In genomic region chr2:3628800-3629199, GRCh38 we compare ENCODE assay signal across 9 cellular contexts. TPM values are rescaled to one million over a fixed set of nuclear protein-coding genes. Genes with fewer than 3 reads are reported as not detected.
A peak's percentile ranks its signal among the peaks of the same experiment; 100 is the strongest.
DNase-seq lines count a peak whose midpoint lies in the region; ATAC-seq, FAIRE-seq and TF ChIP-seq lines count a peak whose summit lies in the region.
"Had no signal": no experiment of that assay in that cellular context is flagged by ENCODE, and none has a peak within 500 bp of the region (broad histone marks: within the 10 kb centered on the region; RNA-seq: fewer than 3 reads in every experiment).

No MANE protein-coding gene starts in this region.

- H3K27me3 ChIP-seq in neuronal stem cell (ENCODE audit: control insufficient read depth in 3 of 3, insufficient read depth in 3 of 3, low read depth in 1 of 3, low read length in 3 of 3): peaks cover 0 to 8% (median 0%) of the 10 kb centered on the region in 3 experiments
- H3K27me3 ChIP-seq: neutrophil had no signal

- H3K4me2 ChIP-seq in neuronal stem cell (ENCODE audit: insufficient read depth, low read length, poor library complexity, severe bottlenecking): no peak overlapping the region

- H3K9me3 Mint-ChIP-seq in stimulated activated naive B cell treated with anti-CD40 and anti-IgM and Interleukin-4, amounts not matched to agents 10 μg/mL and 1 μg/mL and 100 μg/mL, for 72 hours: peaks cover 0 to 2% of the 10 kb centered on the region in 2 donors

- H3K27me3 Mint-ChIP-seq in stimulated activated naive B cell treated with anti-CD40 and anti-IgM and Interleukin-4, amounts not matched to agents 10 μg/mL and 1 μg/mL and 100 μg/mL, for 72 hours: peaks cover 9 to 11% of the 10 kb centered on the region in 2 donors

- H3K36me3 Mint-ChIP-seq in stimulated activated naive B cell treated with anti-CD40 and anti-IgM and Interleukin-4, amounts not matched to agents 10 μg/mL and 1 μg/mL and 100 μg/mL, for 72 hours: peaks cover 0 to 4% of the 10 kb centered on the region in 2 donors

- H2BK120ac ChIP-seq in neuronal stem cell (ENCODE audit: low read depth, low read length): no peak overlapping the region

- TF ChIP-seq CTCF in GM10266 (IDR thresholded peaks at IDR 0.05; ENCODE audit: control insufficient read depth, insufficient read depth, low read depth, missing control alignments) (peak; percentile 52), NB4 (IDR thresholded peaks at IDR 0.05; ENCODE audit: low read depth, low read length) (peak; percentile 8)

- H3K79me1 ChIP-seq in neuronal stem cell (ENCODE audit: low read depth, low read length): no peaks in the 10 kb centered on the region

- no peak overlapping the region for H3K4me3 Mint-ChIP-seq in stimulated activated naive B cell treated with anti-CD40 and anti-IgM and Interleukin-4, amounts not matched to agents 10 μg/mL and 1 μg/mL and 100 μg/mL, for 72 hours

- in situ Hi-C loops in SK-MEL-5 (cut with HindIII; ENCODE audit: low pct_unique_long_range_greater_than_20kb, low sequenced_read_pairs): no loop called here

- DNase-seq in GM10266 (ENCODE audit: extremely low spot score) (no peak), NB4 (ENCODE audit: low read depth) (no peak), SK-MEL-5 (ENCODE audit: low read depth, low spot score) (peak; percentile 32), neuronal stem cell (ENCODE audit: low spot score) (no peak), NCI-H446 treated with DMSO at 0.1 percent for 48 hours (lab: John Stamatoyannopoulos, UW) (no peak), RCC 7860 (ENCODE audit: low spot score) (no peak)
- DNase-seq in stimulated activated naive B cell treated with anti-CD40 and anti-IgM and Interleukin-4, amounts not matched to agents 10 μg/mL and 1 μg/mL and 100 μg/mL, for 72 hours: no peak
- DNase-seq: cerebellar nuclear complex had no signal

- H3K27ac Mint-ChIP-seq in stimulated activated naive B cell treated with anti-CD40 and anti-IgM and Interleukin-4, amounts not matched to agents 10 μg/mL and 1 μg/mL and 100 μg/mL, for 72 hours: no peak overlapping the region

- no peak overlapping the region for H4K91ac ChIP-seq in neuronal stem cell (ENCODE audit: low read depth, low read length, poor library complexity)

- H2AK5ac ChIP-seq in neuronal stem cell (ENCODE audit: low read depth, low read length): no peak overlapping the region

- no peak for ATAC-seq in stimulated activated naive B cell treated with anti-CD40 and anti-IgM and Interleukin-4, amounts not matched to agents 10 μg/mL and 1 μg/mL and 100 μg/mL, for 72 hours (replicated peaks)

- H3K14ac ChIP-seq in neuronal stem cell (ENCODE audit: low read length): no peak overlapping the region

- no peak overlapping the region for H3K4me3 ChIP-seq in NB4 (ENCODE audit: low read depth, low read length)
- no peak overlapping the region for H3K4me3 ChIP-seq in neuronal stem cell (ENCODE audit: low read length in 2 of 2)

- H3K27ac ChIP-seq in neuronal stem cell (replicated peaks; ENCODE audit: low read length): no peak overlapping the region
- H3K27ac ChIP-seq: neutrophil had no signal

- no peak overlapping the region for H3K4ac ChIP-seq in neuronal stem cell (ENCODE audit: low read length)

- no peaks in the 10 kb centered on the region for H3K9me3 ChIP-seq in neuronal stem cell (replicated peaks in 1 of 2; ENCODE audit: control insufficient read depth in 2 of 2, insufficient read depth in 1 of 2, low read depth in 1 of 2, low read length in 2 of 2)
- H3K9me3 ChIP-seq: neutrophil had no signal

- H3K9ac ChIP-seq in neuronal stem cell (ENCODE audit: low read depth, low read length, poor library complexity): no peak overlapping the region

- H4K8ac ChIP-seq in neuronal stem cell (ENCODE audit: low read depth, low read length): no peak overlapping the region

- no peak overlapping the region for H2BK5ac ChIP-seq in neuronal stem cell (ENCODE audit: low read length)

- no CpG with 5 or more reads among the region's 12 CpGs for WGBS in neuronal stem cell (ENCODE audit: extremely low coverage in 2 of 2, insufficient read length in 2 of 2, insufficient replicate concordance in 1 of 2), 2 donors

- H2BK12ac ChIP-seq in neuronal stem cell (ENCODE audit: low read length): no peak overlapping the region

- H3K4me1 ChIP-seq in neuronal stem cell (ENCODE audit: control insufficient read depth in 2 of 2, insufficient read depth in 1 of 2, low read depth in 1 of 2, low read length in 2 of 2): peaks cover 0 to 3% of the 10 kb centered on the region in 2 donors

- no peak overlapping the region for H3K23ac ChIP-seq in neuronal stem cell (ENCODE audit: low read depth, low read length, poor library complexity)

- FAIRE-seq in RCC 7860 (lab: Jason Lieb, UNC): no peak

- H3K4me1 Mint-ChIP-seq in stimulated activated naive B cell treated with anti-CD40 and anti-IgM and Interleukin-4, amounts not matched to agents 10 μg/mL and 1 μg/mL and 100 μg/mL, for 72 hours: peaks cover 0 to 4% of the 10 kb centered on the region in 2 donors

- no peak overlapping the region for H2BK15ac ChIP-seq in neuronal stem cell (ENCODE audit: low read length)

- H3K36me3 ChIP-seq in neuronal stem cell (replicated peaks in 1 of 2; ENCODE audit: control insufficient read depth in 2 of 2, insufficient read depth in 2 of 2, low read length in 2 of 2): no peaks in the 10 kb centered on the region
- H3K36me3 ChIP-seq: neutrophil had no signal

- peak overlapping the region; percentile 12 for H2AFZ ChIP-seq in neuronal stem cell (ENCODE audit: low read length)

- H3K18ac ChIP-seq in neuronal stem cell (ENCODE audit: low read length): no peak overlapping the region

- no peak for TF ChIP-seq POLR2A in NB4 (IDR thresholded peaks at IDR 0.05; ENCODE audit: extremely low read depth, insufficient read length)

RNA-seq across cellular contexts. Expression of gene ALLC, which starts 29.2 kb away (rescaled TPM):
- total RNA-seq in SK-MEL-5 (2014; rRNA removed; shearing (Covaris generic)): not detected in 2 replicates
- polyA plus RNA-seq in SK-MEL-5 (2015; cell fraction: cytosol; rRNA removed): not detected in 2 replicates
- not detected in 2 replicates for polyA plus RNA-seq in SK-MEL-5 (2015; cell fraction: nucleus; rRNA removed)
- not detected for polyA plus RNA-seq in neuronal stem cell (2013, experiment 1 of 2)
- 0.08 TPM for polyA plus RNA-seq in neuronal stem cell (2013, experiment 2 of 2)

RNA-seq across cellular contexts. Expression of gene COLEC11, which starts 33.9 kb away (rescaled TPM):
- not detected in 2 replicates for total RNA-seq in SK-MEL-5 (2014; rRNA removed; shearing (Covaris generic))
- polyA plus RNA-seq in SK-MEL-5 (2015; cell fraction: cytosol; rRNA removed): 0.24 TPM in 1 of 2 replicates, not detected in the other
- not detected in 2 replicates for polyA plus RNA-seq in SK-MEL-5 (2015; cell fraction: nucleus; rRNA removed)
- polyA plus RNA-seq in neuronal stem cell (2013, experiment 1 of 2): 0.82 TPM
- polyA plus RNA-seq in neuronal stem cell (2013, experiment 2 of 2): 0.97 TPM

RNA-seq across cellular contexts. Expression of gene RPS7, which starts 53.7 kb away (rescaled TPM):
- 4,223 and 4,897 TPM in 2 replicates for total RNA-seq in SK-MEL-5 (2014; rRNA removed; shearing (Covaris generic))
- polyA plus RNA-seq in SK-MEL-5 (2015; cell fraction: cytosol; rRNA removed): 2,291 and 2,329 TPM in 2 replicates
- polyA plus RNA-seq in SK-MEL-5 (2015; cell fraction: nucleus; rRNA removed): 933 and 1,213 TPM in 2 replicates
- polyA plus RNA-seq in neuronal stem cell (2013, experiment 1 of 2): 4,775 TPM
- 4,899 TPM for polyA plus RNA-seq in neuronal stem cell (2013, experiment 2 of 2)
